In genomic region chr22:48378673-48379072, GRCh38 we compare ENCODE assay signal across 1 cellular context.
TF ChIP-seq lines count a peak whose summit lies in the region.

No MANE protein-coding gene starts in this region.

TF ChIP-seq in GM23338, 12 proteins besides CTCF, POLR2A, EP300 and RAD21 (continued from another document):
- TF ChIP-seq, protein P1, sequence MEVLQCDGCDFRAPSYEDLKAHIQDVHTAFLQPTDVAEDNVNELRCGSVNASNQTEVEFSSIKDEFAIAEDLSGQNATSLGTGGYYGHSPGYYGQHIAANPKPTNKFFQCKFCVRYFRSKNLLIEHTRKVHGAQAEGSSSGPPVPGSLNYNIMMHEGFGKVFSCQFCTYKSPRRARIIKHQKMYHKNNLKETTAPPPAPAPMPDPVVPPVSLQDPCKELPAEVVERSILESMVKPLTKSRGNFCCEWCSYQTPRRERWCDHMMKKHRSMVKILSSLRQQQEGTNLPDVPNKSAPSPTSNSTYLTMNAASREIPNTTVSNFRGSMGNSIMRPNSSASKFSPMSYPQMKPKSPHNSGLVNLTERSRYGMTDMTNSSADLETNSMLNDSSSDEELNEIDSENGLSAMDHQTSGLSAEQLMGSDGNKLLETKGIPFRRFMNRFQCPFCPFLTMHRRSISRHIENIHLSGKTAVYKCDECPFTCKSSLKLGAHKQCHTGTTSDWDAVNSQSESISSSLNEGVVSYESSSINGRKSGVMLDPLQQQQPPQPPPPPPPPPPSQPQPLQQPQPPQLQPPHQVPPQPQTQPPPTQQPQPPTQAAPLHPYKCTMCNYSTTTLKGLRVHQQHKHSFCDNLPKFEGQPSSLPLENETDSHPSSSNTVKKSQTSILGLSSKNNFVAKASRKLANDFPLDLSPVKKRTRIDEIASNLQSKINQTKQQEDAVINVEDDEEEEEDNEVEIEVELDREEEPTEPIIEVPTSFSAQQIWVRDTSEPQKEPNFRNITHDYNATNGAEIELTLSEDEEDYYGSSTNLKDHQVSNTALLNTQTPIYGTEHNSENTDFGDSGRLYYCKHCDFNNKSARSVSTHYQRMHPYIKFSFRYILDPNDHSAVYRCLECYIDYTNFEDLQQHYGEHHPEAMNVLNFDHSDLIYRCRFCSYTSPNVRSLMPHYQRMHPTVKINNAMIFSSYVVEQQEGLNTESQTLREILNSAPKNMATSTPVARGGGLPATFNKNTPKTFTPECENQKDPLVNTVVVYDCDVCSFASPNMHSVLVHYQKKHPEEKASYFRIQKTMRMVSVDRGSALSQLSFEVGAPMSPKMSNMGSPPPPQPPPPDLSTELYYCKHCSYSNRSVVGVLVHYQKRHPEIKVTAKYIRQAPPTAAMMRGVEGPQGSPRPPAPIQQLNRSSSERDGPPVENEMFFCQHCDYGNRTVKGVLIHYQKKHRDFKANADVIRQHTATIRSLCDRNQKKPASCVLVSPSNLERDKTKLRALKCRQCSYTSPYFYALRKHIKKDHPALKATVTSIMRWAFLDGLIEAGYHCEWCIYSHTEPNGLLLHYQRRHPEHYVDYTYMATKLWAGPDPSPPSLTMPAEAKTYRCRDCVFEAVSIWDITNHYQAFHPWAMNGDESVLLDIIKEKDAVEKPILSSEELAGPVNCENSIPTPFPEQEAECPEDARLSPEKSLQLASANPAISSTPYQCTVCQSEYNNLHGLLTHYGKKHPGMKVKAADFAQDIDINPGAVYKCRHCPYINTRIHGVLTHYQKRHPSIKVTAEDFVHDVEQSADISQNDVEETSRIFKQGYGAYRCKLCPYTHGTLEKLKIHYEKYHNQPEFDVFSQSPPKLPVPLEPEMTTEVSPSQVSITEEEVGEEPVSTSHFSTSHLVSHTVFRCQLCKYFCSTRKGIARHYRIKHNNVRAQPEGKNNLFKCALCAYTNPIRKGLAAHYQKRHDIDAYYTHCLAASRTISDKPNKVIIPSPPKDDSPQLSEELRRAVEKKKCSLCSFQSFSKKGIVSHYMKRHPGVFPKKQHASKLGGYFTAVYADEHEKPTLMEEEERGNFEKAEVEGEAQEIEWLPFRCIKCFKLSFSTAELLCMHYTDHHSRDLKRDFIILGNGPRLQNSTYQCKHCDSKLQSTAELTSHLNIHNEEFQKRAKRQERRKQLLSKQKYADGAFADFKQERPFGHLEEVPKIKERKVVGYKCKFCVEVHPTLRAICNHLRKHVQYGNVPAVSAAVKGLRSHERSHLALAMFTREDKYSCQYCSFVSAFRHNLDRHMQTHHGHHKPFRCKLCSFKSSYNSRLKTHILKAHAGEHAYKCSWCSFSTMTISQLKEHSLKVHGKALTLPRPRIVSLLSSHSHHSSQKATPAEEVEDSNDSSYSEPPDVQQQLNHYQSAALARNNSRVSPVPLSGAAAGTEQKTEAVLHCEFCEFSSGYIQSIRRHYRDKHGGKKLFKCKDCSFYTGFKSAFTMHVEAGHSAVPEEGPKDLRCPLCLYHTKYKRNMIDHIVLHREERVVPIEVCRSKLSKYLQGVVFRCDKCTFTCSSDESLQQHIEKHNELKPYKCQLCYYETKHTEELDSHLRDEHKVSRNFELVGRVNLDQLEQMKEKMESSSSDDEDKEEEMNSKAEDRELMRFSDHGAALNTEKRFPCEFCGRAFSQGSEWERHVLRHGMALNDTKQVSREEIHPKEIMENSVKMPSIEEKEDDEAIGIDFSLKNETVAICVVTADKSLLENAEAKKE (CRISPR knock-in tag; IDR thresholded peaks at IDR 0.05), result no peak
- TF ChIP-seq POLR2AphosphoS5 (IDR thresholded peaks at IDR 0.05; ENCODE audit: low read depth) (no peak), ZNF331 (CRISPR knock-in tag; IDR thresholded peaks at IDR 0.05; ENCODE audit: low read depth) (no peak), EZH2 (IDR thresholded peaks at IDR 0.05; ENCODE audit: low read depth, unreplicated experiment) (no peak), JUNB (IDR thresholded peaks at IDR 0.05; ENCODE audit: unreplicated experiment) (no peak)
TF ChIP-seq in GM23338: peak in this region for 0.
